9 cellular contexts compared by ENCODE assay signal in the genomic region with DNA sequence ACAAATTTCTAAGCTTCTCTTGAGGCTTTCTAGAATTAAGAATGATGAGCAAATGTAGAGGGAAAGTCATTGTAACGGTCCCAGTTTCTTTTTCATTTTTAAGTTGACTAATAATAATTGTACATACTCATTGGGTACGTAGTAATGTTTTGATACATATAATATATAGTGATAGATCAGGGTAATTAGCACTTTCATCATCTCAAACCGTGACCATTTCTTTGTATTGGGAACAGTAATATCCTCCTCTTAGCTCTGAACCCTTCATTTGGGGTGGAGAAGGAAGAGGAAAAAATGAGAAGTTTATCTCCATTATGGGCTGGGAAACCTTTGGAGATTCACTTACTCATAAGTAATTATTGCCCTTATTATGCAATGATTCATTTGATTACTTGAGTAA. TPM values are rescaled to one million over a fixed set of nuclear protein-coding genes. Genes with fewer than 3 reads are reported as not detected.
"Had no signal": no experiment of that assay in that cellular context is flagged by ENCODE, and none has a peak within 500 bp of the region (broad histone marks: within the 10 kb centered on the region; RNA-seq: fewer than 3 reads in every experiment).

No MANE protein-coding gene starts in this region.

- H3K4me3 Mint-ChIP-seq: GM23338, H9, HFFc6 had no signal

- ATAC-seq: GM23338, HCT116 had no signal

- H3K9me3 Mint-ChIP-seq: GM23338, H9, HFFc6 had no signal

- H3K4me1 Mint-ChIP-seq: GM23338, H9 had no signal

- DNase-seq: GM23248, GOT3, H7, H9, HCEC 1CT, HFFc6 had no signal

- H3K27ac Mint-ChIP-seq: GM23338, H9, HFFc6 had no signal

RNA-seq across cellular contexts. Expression of a gene that starts 39.0 kb away (rescaled TPM):
- total RNA-seq: GM23248, GM23338, H1, H7, H9, HFFc6 had no signal
